In genomic region chr20:2093883-2094282, GRCh38 we compare ENCODE assay signal across 16 cellular contexts. TPM values are rescaled to one million over a fixed set of nuclear protein-coding genes. Genes with fewer than 3 reads are reported as not detected.
A peak's percentile ranks its signal among the peaks of the same experiment; 100 is the strongest.
DNase-seq lines count a peak whose midpoint lies in the region; ATAC-seq, FAIRE-seq and TF ChIP-seq lines count a peak whose summit lies in the region.
"Had no signal": no experiment of that assay in that cellular context is flagged by ENCODE, and none has a peak within 500 bp of the region (broad histone marks: within the 10 kb centered on the region; RNA-seq: fewer than 3 reads in every experiment).

No MANE protein-coding gene starts in this region.

- H3K9me3 Mint-ChIP-seq in stimulated activated naive B cell treated with anti-CD40 and anti-IgM and Interleukin-4, amounts not matched to agents 10 μg/mL and 1 μg/mL and 100 μg/mL, for 72 hours, result no peaks in the 10 kb centered on the region
- H3K9me3 Mint-ChIP-seq: GM23338 had no signal

- no TSS peak for BruUV-seq in GM12878 (replicated peaks; lab: Mats Ljungman, UMichigan)

- H4K20me1 ChIP-seq in GM12878 (ENCODE audit: control insufficient read depth, insufficient read depth), result no peaks in the 10 kb centered on the region

- H3K9me3 ChIP-seq in GM12878 (replicated peaks; ENCODE audit: control insufficient read depth, insufficient read depth, low read length) (no peaks in the 10 kb centered on the region), prostate gland (no peaks in the 10 kb centered on the region)
- H3K9me3 ChIP-seq: Peyer's patch had no signal

- no peak overlapping the region for H3K4me3 Mint-ChIP-seq in stimulated activated naive B cell treated with anti-CD40 and anti-IgM and Interleukin-4, amounts not matched to agents 10 μg/mL and 1 μg/mL and 100 μg/mL, for 72 hours
- H3K4me3 Mint-ChIP-seq: GM23338 had no signal

- POLR2A ChIA-PET in GM12878 (lab: Charles Lee), result interaction anchor here (0.6 kb wide), 1 partner anchor 25 kb away, joined by 4 read pairs; no protein-coding TSS in a partner anchor

- SMC1A ChIA-PET in GM12878 (lab: Charles Lee; ENCODE audit: uncharacterized antibody, unreplicated experiment), result interaction anchor here (0.6 to 2.3 kb wide), 8 partner anchors 9 to 330 kb away, joined by 3 to 10 read pairs (median 6); no protein-coding TSS in a partner anchor

- RAD21 ChIA-PET in GM12878 (lab: Charles Lee; ENCODE audit: unreplicated experiment), result interaction anchor here (1.0 to 1.5 kb wide), 7 partner anchors 8 to 329 kb away, joined by 3 to 8 read pairs (median 4); partner anchors contain the start of gene STK35

- peak; percentile 16 for DNase-seq in DMS53 (lab: John Stamatoyannopoulos, UW)
- DNase-seq in DMS53 treated with DMSO at 0.1 percent for 48 hours (lab: John Stamatoyannopoulos, UW; ENCODE audit: unreplicated experiment), result no peak
- DNase-seq in stimulated activated CD4-positive, alpha-beta T cell treated with anti-CD3 and anti-CD28 coated beads, Interleukin-1b, Interleukin-23, amount 100 ng/mL, for 48 hours, result peak; percentile 11
- DNase-seq in stimulated activated CD4-positive, alpha-beta T cell treated with anti-CD3 and anti-CD28 coated beads, Interleukin-4, amount 100 ng/mL, for 1 hour, result no peak
- no peak for DNase-seq in GM12878 (ENCODE audit: low read depth, low spot score)
- DNase-seq in stimulated activated naive B cell treated with anti-CD40 and anti-IgM and Interleukin-4, amounts not matched to agents 10 μg/mL and 1 μg/mL and 100 μg/mL, for 72 hours, result no peak
- DNase-seq in substantia nigra (lab: John Stamatoyannopoulos, UW), result no peak
- no peak for DNase-seq in prostate gland (ENCODE audit: low spot score)
- DNase-seq: HCEC 1CT, NCI-H1048 had no signal

- TF ChIP-seq POLR2A in GM12878 (IDR thresholded peaks at IDR 0.05; ENCODE audit: low read depth, low read length), result no peak
- TF ChIP-seq POLR2A in prostate gland (IDR thresholded peaks at IDR 0.05), result no peak

- in situ Hi-C loops in GM12878 (cut with MboI), result no loop called here

- H3K9ac ChIP-seq in GM12878 (ENCODE audit: control insufficient read depth, insufficient read depth, low read length), result no peak overlapping the region
- H3K9ac ChIP-seq: KMS-11 had no signal

- intact Hi-C loops in GM12878 (cut with micrococcal nuclease; ENCODE audit: unreplicated experiment), result no loop called here
- intact Hi-C loops in prostate gland (cut with DNase I), result no loop called here

- no peak overlapping the region for H3K4me3 ChIP-seq in GM12878
- H3K4me3 ChIP-seq in prostate gland, result no peak overlapping the region
- H3K4me3 ChIP-seq: GM23338, Peyer's patch had no signal

- H3K27me3 ChIP-seq in GM12878 (replicated peaks in 1 of 2; ENCODE audit: control insufficient read depth in 2 of 2, insufficient read depth in 2 of 2, low read length in 1 of 2) (peaks cover 0 to 1% of the 10 kb centered on the region in 2 experiments; a peak in 2 of 4 replicates), prostate gland (replicated peaks; ENCODE audit: insufficient read depth) (no peaks in the 10 kb centered on the region)
- H3K27me3 ChIP-seq: Peyer's patch had no signal

- CTCF ChIA-PET in GM12878 (lab: Yijun Ruan, JAX), result interaction anchor here (0.7 to 3.0 kb wide), 25 partner anchors 9 to 429 kb away, joined by 3 to 21 read pairs (median 4); partner anchors contain the start of gene STK35

- ATAC-seq in GM12878, result peak; percentile 85
- peak; percentile 38 to 70 for ATAC-seq in stimulated activated naive B cell treated with anti-CD40 and anti-IgM and Interleukin-4, amounts not matched to agents 10 μg/mL and 1 μg/mL and 100 μg/mL, for 72 hours (replicated peaks)
- ATAC-seq: Right ventricle myocardium inferior had no signal

- H3K4me1 ChIP-seq in GM12878 (ENCODE audit: control insufficient read depth, insufficient read depth, low read length) (no peaks in the 10 kb centered on the region; the same call in 1 of the 2 replicates), prostate gland (replicated peaks) (no peaks in the 10 kb centered on the region)
- H3K4me1 ChIP-seq: Peyer's patch had no signal

- H3K27me3 Mint-ChIP-seq in stimulated activated naive B cell treated with anti-CD40 and anti-IgM and Interleukin-4, amounts not matched to agents 10 μg/mL and 1 μg/mL and 100 μg/mL, for 72 hours, result peaks cover 32 to 36% of the 10 kb centered on the region in 2 donors

- no peaks in the 10 kb centered on the region for H3K36me3 Mint-ChIP-seq in stimulated activated naive B cell treated with anti-CD40 and anti-IgM and Interleukin-4, amounts not matched to agents 10 μg/mL and 1 μg/mL and 100 μg/mL, for 72 hours

- H3K27ac ChIP-seq in GM12878 (ENCODE audit: control insufficient read depth, insufficient read depth) (no peak overlapping the region), substantia nigra (ENCODE audit: low read depth, low read length, poor library complexity, severe bottlenecking) (no peak overlapping the region), prostate gland (no peak overlapping the region)
- H3K27ac ChIP-seq: 22Rv1, HL-60, KMS-11, Peyer's patch had no signal

- H3K36me3 ChIP-seq in GM12878 (ENCODE audit: control insufficient read depth in 2 of 2, insufficient read depth in 2 of 2, low read length in 1 of 2) (no peaks in the 10 kb centered on the region), prostate gland (no peaks in the 10 kb centered on the region)
- H3K36me3 ChIP-seq: Peyer's patch had no signal

- WGBS in GM12878 (ENCODE audit: insufficient coverage, insufficient replicate concordance, low lambda C conversion rate, missing lambda C conversion rate), result 8% methylated on average over 8 of the region's 8 CpGs
- WGBS in prostate gland, result 47% methylated on average over 8 of the region's 8 CpGs

- no peak overlapping the region for H3K4me2 ChIP-seq in GM12878 (ENCODE audit: control insufficient read depth, insufficient read depth)
- H3K4me2 ChIP-seq: GM23338, KMS-11 had no signal

- no peak for TF ChIP-seq CTCF in GM12878 (IDR thresholded peaks at IDR 0.05 in 2 of 3, conservative IDR thresholded peaks at IDR 0.05 in 1 of 3; ENCODE audit: control insufficient read depth in 2 of 3, extremely low read depth in 1 of 3, insufficient read depth in 1 of 3, low read depth in 3 of 3, low read length in 3 of 3)
- TF ChIP-seq CTCF in prostate gland (IDR thresholded peaks at IDR 0.05), result no peak

- no peak overlapping the region for H2AFZ ChIP-seq in GM12878 (ENCODE audit: control insufficient read depth, low read depth, low read length)
- H2AFZ ChIP-seq: GM23338 had no signal

- FAIRE-seq in GM12878 (lab: Jason Lieb, UNC), result no peak

- no peaks in the 10 kb centered on the region for H3K79me2 ChIP-seq in GM12878 (ENCODE audit: control insufficient read depth, insufficient read depth, low read length)

- TF ChIP-seq RAD21 in GM12878 (IDR thresholded peaks at IDR 0.05; ENCODE audit: insufficient read depth, low read depth, low read length), result no peak

- H3K27ac Mint-ChIP-seq in stimulated activated naive B cell treated with anti-CD40 and anti-IgM and Interleukin-4, amounts not matched to agents 10 μg/mL and 1 μg/mL and 100 μg/mL, for 72 hours, result no peak overlapping the region
- H3K27ac Mint-ChIP-seq: GM23338 had no signal

- H3K4me1 Mint-ChIP-seq in stimulated activated naive B cell treated with anti-CD40 and anti-IgM and Interleukin-4, amounts not matched to agents 10 μg/mL and 1 μg/mL and 100 μg/mL, for 72 hours, result peaks cover 0 to 3% of the 10 kb centered on the region in 2 donors

- TF ChIP-seq EP300 in GM12878 (IDR thresholded peaks at IDR 0.05; ENCODE audit: borderline replicate concordance in 1 of 2, control insufficient read depth in 1 of 2, low read depth in 2 of 2, low read length in 2 of 2), result no peak

TF ChIP-seq in GM12878, 131 proteins besides CTCF, POLR2A, EP300 and RAD21:
- TF ChIP-seq SRF (IDR thresholded peaks at IDR 0.05; ENCODE audit: low read depth in 2 of 2, low read length in 2 of 2) (no peak), RFX5 (IDR thresholded peaks at IDR 0.05; ENCODE audit: low read depth, low read length) (peak; percentile 65; the same call in 1 of the 2 replicates), CREB1 (IDR thresholded peaks at IDR 0.05; ENCODE audit: low read depth) (peak; percentile 58; the same call in 1 of the 2 replicates), SUZ12 (IDR thresholded peaks at IDR 0.05; ENCODE audit: unreplicated experiment) (no peak), RB1 (IDR thresholded peaks at IDR 0.05; ENCODE audit: borderline replicate concordance) (no peak)

RNA-seq across cellular contexts. Expression of gene STK35, which starts 7.7 kb away (rescaled TPM):
- 38.4 and 42.0 TPM in 2 replicates for total RNA-seq in GM12878 (2013; cell fraction: nucleolus; rRNA removed)
- 9.3 and 9.9 TPM in 2 replicates for total RNA-seq in GM12878 (2014; rRNA removed)
- total RNA-seq in GM12878 (2014; rRNA removed; fragmentation: Illumina TruSeq; extraction: Trizol), result 8.9 and 9.9 TPM in 2 replicates
- total RNA-seq in GM12878 (2021), result 18.9 and 19.4 TPM in 2 replicates
- 3.8 TPM for polyA plus RNA-seq in GM12878 (2011; ENCODE audit: low read depth)
- polyA plus RNA-seq in GM12878 (2011; rRNA removed), result 6.2 and 9.2 TPM in 2 replicates
- polyA plus RNA-seq in GM12878 (2011; cell fraction: cytosol; rRNA removed), result 12.8 and 13.0 TPM in 2 replicates
- polyA plus RNA-seq in GM12878 (2011; cell fraction: nucleus; rRNA removed), result 11.3 and 11.6 TPM in 2 replicates
- polyA plus RNA-seq in GM12878 (2012), result 6.7 and 7.6 TPM in 2 replicates
- polyA plus RNA-seq in GM12878 (2014; fragmentation: Illumina TruSeq; extraction: Trizol), result 7.9 and 11.4 TPM in 2 replicates
- 1 to 10 TPM; 2.9 to 3.7 TPM for polyA plus RNA-seq in GM12878 (2014; fragmentation: Nextera tagmentation; extraction: Ambion mirVana)
- 13.6 and 13.7 TPM in 2 replicates for polyA plus RNA-seq in GM12878 (2014; rRNA removed)
- polyA plus RNA-seq in GM12878 (2016; fragmentation: Nextera tagmentation; extraction: Ambion mirVana), result 1 to 10 TPM; 8.6 to 9.4 TPM
- 11.6 and 16.1 TPM in 2 replicates for polyA minus RNA-seq in GM12878 (2011; rRNA and poly(A)+ RNA removed)
- polyA minus RNA-seq in GM12878 (2011; cell fraction: cytosol; rRNA and poly(A)+ RNA removed), result 4.9 and 6.0 TPM in 2 replicates
- polyA minus RNA-seq in GM12878 (2011; cell fraction: nucleus; rRNA and poly(A)+ RNA removed), result 7.3 and 13.6 TPM in 2 replicates
- 10 to 100 TPM; 24.2 to 40.7 TPM for total RNA-seq in prostate gland

Comparison
In these comparisons a context has a peak if more than half of its experiments do, and no peak if none do; other contexts are left out.
1. DNase-seq: peak in DMS53 (single experiment) and stimulated activated CD4-positive, alpha-beta T cell treated with anti-CD3 and anti-CD28 coated beads, Interleukin-1b, Interleukin-23, amount 100 ng/mL, for 48 hours (single experiment); none in DMS53 treated with DMSO at 0.1 percent for 48 hours (single experiment), stimulated activated CD4-positive, alpha-beta T cell treated with anti-CD3 and anti-CD28 coated beads, Interleukin-4, amount 100 ng/mL, for 1 hour (single experiment), GM12878 (single experiment), stimulated activated naive B cell treated with anti-CD40 and anti-IgM and Interleukin-4, amounts not matched to agents 10 μg/mL and 1 μg/mL and 100 μg/mL, for 72 hours (single experiment), substantia nigra (0 of 49) and prostate gland (single experiment).